In the genomic region with DNA sequence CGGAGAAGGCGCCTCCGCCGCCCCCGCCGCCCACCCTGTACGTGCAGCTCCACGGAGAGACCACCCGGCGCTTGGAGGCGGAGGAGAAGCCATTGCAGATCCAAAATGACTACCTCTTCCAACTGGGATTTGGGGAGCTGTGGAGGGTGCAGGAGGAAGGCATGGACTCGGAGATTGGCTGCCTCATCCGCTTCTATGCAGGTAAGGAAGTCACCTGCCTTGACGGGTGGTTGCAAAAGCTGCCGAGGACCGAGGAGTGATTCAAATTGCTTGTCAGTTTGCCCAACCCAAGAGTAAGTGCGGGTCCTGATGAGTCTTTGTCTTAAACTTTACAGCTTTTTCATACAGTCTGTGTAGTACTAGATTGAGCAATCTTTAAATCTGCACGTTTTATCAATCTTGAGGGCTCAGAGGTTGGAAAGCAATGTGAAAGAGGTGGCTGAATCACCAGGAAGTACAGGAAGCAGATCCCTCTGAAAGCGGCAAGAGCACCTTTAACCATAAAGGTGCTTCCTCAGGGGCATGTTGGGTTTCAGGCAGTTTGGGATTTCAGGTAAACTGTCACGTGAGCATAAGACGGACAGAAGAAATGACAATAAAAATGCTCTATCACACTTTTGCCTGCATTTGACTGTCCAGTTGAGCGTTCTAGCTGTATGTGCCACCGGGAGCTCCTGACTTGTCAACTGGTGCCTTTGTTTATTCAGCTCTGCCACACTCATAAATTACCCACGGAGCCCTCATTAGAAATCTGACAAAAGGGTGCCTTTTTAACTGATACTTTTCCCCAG, we compare ENCODE assay signal across 8 cellular contexts. TPM values are rescaled to one million over a fixed set of nuclear protein-coding genes. Genes with fewer than 3 reads are reported as not detected.
A peak's percentile ranks its signal among the peaks of the same experiment; 100 is the strongest.
DNase-seq lines count a peak whose midpoint lies in the region; ATAC-seq, FAIRE-seq and TF ChIP-seq lines count a peak whose summit lies in the region.

No MANE protein-coding gene starts in this region.

- H3K4me3 ChIP-seq in small intestine (ENCODE audit: low read depth in 1 of 2, low read length in 2 of 2), result peak overlapping the region; percentile 83 to 89

- peak overlapping the region; percentile 92 to 96 (median 93) for H3K4me3 Mint-ChIP-seq in brain

- H3K9me3 Mint-ChIP-seq in brain, result no peaks in the 10 kb centered on the region

- H3K9me3 ChIP-seq in small intestine (ENCODE audit: control insufficient read depth, low read depth), result no peaks in the 10 kb centered on the region

- H3K27ac Mint-ChIP-seq in brain, result peak overlapping the region; percentile 88 to 97 (median 92)

- H3K4me1 Mint-ChIP-seq in brain, result peaks cover 55% of the 10 kb centered on the region

- H3K36me3 Mint-ChIP-seq in brain, result no peaks in the 10 kb centered on the region

- H3K36me3 ChIP-seq in small intestine (ENCODE audit: control insufficient read depth in 2 of 2, insufficient read depth in 2 of 2, low read length in 2 of 2), result no peaks in the 10 kb centered on the region

- 2 to 3% (median 2%) methylated on average over 23 to 24 of the region's 24 CpGs for WGBS in small intestine, 3 donors

- FAIRE-seq in small intestine (lab: Jason Lieb, UNC), result no peak

- no peaks in the 10 kb centered on the region for H3K27me3 ChIP-seq in small intestine (ENCODE audit: control insufficient read depth in 2 of 2, insufficient read depth in 2 of 2, low read length in 2 of 2)

- DNase-seq in ELR (ENCODE audit: low read depth) (peak; percentile 79), NAMALWA (ENCODE audit: low spot score) (peak; percentile 68), T-helper 9 cell (peak; percentile 22), inferior parietal cortex (ENCODE audit: extremely low spot score) (peak; percentile 67), small intestine (peak; percentile 87)

- peak overlapping the region; percentile 85 to 99 for H3K27ac ChIP-seq in small intestine (ENCODE audit: low read depth in 1 of 2, low read length in 1 of 2)

- ATAC-seq in HG02981 (IDR thresholded peaks at IDR 0.05; ENCODE audit: unreplicated experiment), result no peak
- ATAC-seq in HG03442 (IDR thresholded peaks at IDR 0.05; ENCODE audit: unreplicated experiment), result no peak

- no peaks in the 10 kb centered on the region for H3K4me1 ChIP-seq in small intestine (ENCODE audit: control insufficient read depth in 2 of 2, insufficient read depth in 1 of 2, low read depth in 1 of 2, low read length in 1 of 2)

- peaks cover 6% of the 10 kb centered on the region for H3K27me3 Mint-ChIP-seq in brain

- no peak for TF ChIP-seq CTCF in brain (conservative IDR thresholded peaks at IDR 0.05)

RNA-seq across cellular contexts. Expression of gene PHLPP1, which starts 1.9 kb away (rescaled TPM):
- polyA plus RNA-seq in brain (ENCODE audit: insufficient read depth, low read depth, low replicate concordance) (40.1 TPM), small intestine (1 to 10 TPM; 3.2 to 5.4 (median 5.3) TPM)

Comparison
In these comparisons a context has a peak if more than half of its experiments do, and no peak if none do; other contexts are left out.
1. DNase-seq: peak in every context shown above with its lines; median percentile 87 in small intestine; 79 in ELR; 68 in NAMALWA; 67 in inferior parietal cortex; 22 in T-helper 9 cell.